10 cellular contexts compared by ENCODE assay signal in the genomic region with DNA sequence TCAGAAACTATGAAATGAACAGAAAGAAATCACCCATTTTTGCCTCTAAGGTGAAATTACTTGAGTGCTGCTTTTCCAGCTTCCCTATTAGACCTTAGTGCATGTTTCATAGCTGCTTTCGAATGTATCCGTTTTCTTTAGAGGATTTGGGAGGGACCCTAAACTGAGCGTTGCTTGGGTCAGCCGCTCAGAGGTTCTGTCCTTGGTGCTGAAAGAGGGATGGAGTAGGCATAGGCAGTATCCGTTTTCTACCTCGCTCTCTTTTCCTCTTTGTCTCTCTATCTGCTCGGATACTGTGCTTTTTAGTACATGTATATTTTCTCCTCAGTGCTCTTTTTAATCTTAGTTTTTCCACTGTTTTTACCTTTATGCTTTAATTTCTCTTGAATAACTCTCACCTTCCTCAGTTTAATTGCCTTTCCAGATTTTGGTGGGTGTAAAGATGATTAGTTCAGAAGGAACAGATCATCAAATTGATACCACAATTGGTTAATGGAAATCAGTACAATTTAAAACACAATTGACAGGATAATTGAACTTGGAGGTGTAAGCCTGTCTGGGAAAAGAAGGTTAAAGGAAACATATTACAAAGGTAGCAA. TPM values are rescaled to one million over a fixed set of nuclear protein-coding genes. Genes with fewer than 3 reads are reported as not detected.
DNase-seq lines count a peak whose midpoint lies in the region; ATAC-seq, FAIRE-seq and TF ChIP-seq lines count a peak whose summit lies in the region.
"Had no signal": no experiment of that assay in that cellular context is flagged by ENCODE, and none has a peak within 500 bp of the region (broad histone marks: within the 10 kb centered on the region; RNA-seq: fewer than 3 reads in every experiment).

Gene DRD3 (minus strand): TSS at position 283 of the 599 bp plus-strand sequence. CDS start 7,060 bp downstream, outside the sequence.

- peak; percentile 66 for ATAC-seq in left lung
- ATAC-seq in GM18519 (IDR thresholded peaks at IDR 0.05; ENCODE audit: low FRiP score, unreplicated experiment), result no peak
- ATAC-seq in HG02840 (IDR thresholded peaks at IDR 0.05; ENCODE audit: low FRiP score, unreplicated experiment), result no peak

- H3K27me3 ChIP-seq in left lung (no peaks in the 10 kb centered on the region), esophagus squamous epithelium (peaks cover 0 to 4% (median 0%) of the 10 kb centered on the region in 4 donors)

- DNase-seq in EL, result peak; percentile 28
- DNase-seq in M059J (ENCODE audit: low read depth), result peak; percentile 42
- DNase-seq in astrocyte of the spinal cord (ENCODE audit: low read depth, low spot score), result peak; percentile 59
- DNase-seq in left lung, result no peak
- no peak for DNase-seq in esophagus squamous epithelium (lab: John Stamatoyannopoulos, UW)
- DNase-seq in kidney, result no peak
- DNase-seq: SIG-M5 had no signal

- H3K36me3 ChIP-seq in left lung, result no peaks in the 10 kb centered on the region
- no peaks in the 10 kb centered on the region for H3K36me3 ChIP-seq in esophagus squamous epithelium
- H3K36me3 ChIP-seq in kidney (ENCODE audit: control insufficient read depth in 1 of 2, insufficient read depth in 2 of 2, low read length in 2 of 2), result no peaks in the 10 kb centered on the region

- no peak within 1 kb of the TSS for H3K4me3 ChIP-seq in astrocyte of the spinal cord (ENCODE audit: low read depth, low read length)
- no peak within 1 kb of the TSS for H3K4me3 ChIP-seq in left lung
- H3K4me3 ChIP-seq in esophagus squamous epithelium, result no peak within 1 kb of the TSS
- no peak within 1 kb of the TSS for H3K4me3 ChIP-seq in kidney (ENCODE audit: low read length in 2 of 2)

- H3K9ac ChIP-seq in kidney (ENCODE audit: low read length in 2 of 2), result no peak within 1 kb of the TSS

- no peaks in the 10 kb centered on the region for H3K4me1 ChIP-seq in left lung
- H3K4me1 ChIP-seq in esophagus squamous epithelium, result no peaks in the 10 kb centered on the region
- H3K4me1 ChIP-seq in kidney (ENCODE audit: control insufficient read depth in 1 of 2, insufficient read depth in 1 of 2, low read depth in 1 of 2, low read length in 2 of 2), result no peaks in the 10 kb centered on the region

- no peak for FAIRE-seq in kidney (lab: Jason Lieb, UNC)

- 20 to 22% methylated on average over 7 of the region's 7 CpGs for WGBS in esophagus squamous epithelium, 2 donors

- no peak within 1 kb of the TSS for H3K27ac ChIP-seq in left lung
- no peak within 1 kb of the TSS for H3K27ac ChIP-seq in esophagus squamous epithelium
- no peak within 1 kb of the TSS for H3K27ac ChIP-seq in kidney (ENCODE audit: low read depth in 2 of 2, low read length in 2 of 2)

- no peak for TF ChIP-seq POLR2A in esophagus squamous epithelium (IDR thresholded peaks at IDR 0.05)

- TF ChIP-seq CTCF in astrocyte of the spinal cord (IDR thresholded peaks at IDR 0.05; ENCODE audit: low read depth, low read length) (no peak), left lung (IDR thresholded peaks at IDR 0.05) (no peak), esophagus squamous epithelium (IDR thresholded peaks at IDR 0.05) (no peak), kidney (IDR thresholded peaks at IDR 0.05; ENCODE audit: borderline replicate concordance, extremely low read depth, insufficient read depth) (no peak)

- H3K9me3 ChIP-seq in left lung, result no peaks in the 10 kb centered on the region
- no peaks in the 10 kb centered on the region for H3K9me3 ChIP-seq in esophagus squamous epithelium
- H3K9me3 ChIP-seq in kidney (ENCODE audit: control insufficient read depth in 1 of 2, low read length in 2 of 2), result no peaks in the 10 kb centered on the region

- intact Hi-C loops in left lung (cut with DNase I) (no loop called here), esophagus squamous epithelium (cut with DNase I) (no loop called here), kidney (cut with DNase I) (no loop called here)

- in situ Hi-C loops in astrocyte of the spinal cord (cut with HindIII; ENCODE audit: low sequenced_read_pairs), result no loop called here

RNA-seq across cellular contexts. Expression of gene DRD3, which starts in this region (rescaled TPM):
- not detected in 2 replicates for total RNA-seq in M059J (2014; rRNA removed; shearing (Covaris generic))
- total RNA-seq in left lung (not detected), esophagus squamous epithelium (not detected), kidney (not detected)
- not detected for polyA plus RNA-seq in kidney (ENCODE audit: insufficient read depth, low read depth, low replicate concordance)
- total RNA-seq: mononuclear cell had no signal

Comparison
In these comparisons a context has a peak if more than half of its experiments do, and no peak if none do; other contexts are left out.
1. Peak in DNase-seq in M059J; RNA of the gene not detected or under 1 TPM.
2. Peak in ATAC-seq in left lung; RNA of the gene not detected or under 1 TPM.
3. DNase-seq: peak in EL (single experiment) and astrocyte of the spinal cord (single experiment); none in left lung (0 of 2), esophagus squamous epithelium (single experiment) and kidney (single experiment).